ENCODE assay signal across 9 cellular contexts in genomic region chr7:25854608-25855497, GRCh38.
DNase-seq lines count a peak whose midpoint lies in the region; ATAC-seq, FAIRE-seq and TF ChIP-seq lines count a peak whose summit lies in the region.
"Had no signal": no experiment of that assay in that cellular context is flagged by ENCODE, and none has a peak within 500 bp of the region (broad histone marks: within the 10 kb centered on the region; RNA-seq: fewer than 3 reads in every experiment).

No MANE protein-coding gene starts in this region.

- H3K27me3 ChIP-seq in endothelial cell of umbilical vein (ENCODE audit: control insufficient read depth in 2 of 2, insufficient read depth in 2 of 2, low read length in 2 of 2): peaks cover 26 to 32% of the 10 kb centered on the region in 2 experiments

- no peaks in the 10 kb centered on the region for H3K36me3 Mint-ChIP-seq in nephron (ENCODE audit: low read depth)

- peak overlapping the region; percentile 8 for H2AFZ ChIP-seq in endothelial cell of umbilical vein (ENCODE audit: low read depth, low read length)

- H4K20me1 ChIP-seq in endothelial cell of umbilical vein (replicated peaks; ENCODE audit: control insufficient read depth, extremely low read depth, insufficient read depth, low read length): no peaks in the 10 kb centered on the region

- peaks cover 43% of the 10 kb centered on the region for H3K4me1 Mint-ChIP-seq in nephron

- no peaks in the 10 kb centered on the region for H3K9me1 ChIP-seq in endothelial cell of umbilical vein (replicated peaks; ENCODE audit: control insufficient read depth, extremely low read depth, insufficient read depth, low read length)

- H3K9me3 ChIP-seq in endothelial cell of umbilical vein (replicated peaks; ENCODE audit: control insufficient read depth, insufficient read depth, low read length): no peaks in the 10 kb centered on the region

- peak overlapping the region; percentile 84 for H3K4me2 ChIP-seq in endothelial cell of umbilical vein (ENCODE audit: insufficient read depth, low read length)

- in situ Hi-C loops in SK-MEL-5 (cut with HindIII; ENCODE audit: low pct_unique_long_range_greater_than_20kb, low sequenced_read_pairs): no loop called here

- dilution Hi-C loops in endothelial cell of umbilical vein (cut with MboI; ENCODE audit: extremely low pct_ligation_motif_present, low sequenced_read_pairs): no loop called here

- no peak for ATAC-seq in HG03045 (IDR thresholded peaks at IDR 0.05; ENCODE audit: unreplicated experiment)
- ATAC-seq in HG03520 (IDR thresholded peaks at IDR 0.05; ENCODE audit: unreplicated experiment): no peak
- ATAC-seq: T-cell had no signal

- no peaks in the 10 kb centered on the region for H3K79me2 ChIP-seq in endothelial cell of umbilical vein (ENCODE audit: control insufficient read depth, insufficient read depth, low read length)

- peak; percentile 47 to 75 for TF ChIP-seq CTCF in endothelial cell of umbilical vein (IDR thresholded peaks at IDR 0.05; ENCODE audit: extremely low read depth in 1 of 2, insufficient read depth in 1 of 2, low read depth in 1 of 2, low read length in 2 of 2)
- peak; percentile 84 to 88 (median 87) for TF ChIP-seq CTCF in nephron (IDR thresholded peaks at IDR 0.05; ENCODE audit: unreplicated experiment in 3 of 3)

- POLR2A ChIA-PET in endothelial cell of umbilical vein (lab: Charles Lee): interaction anchor here (0.8 kb wide), 1 partner anchor 515 kb away, joined by 3 read pairs; no protein-coding TSS in a partner anchor

- no peaks in the 10 kb centered on the region for H3K36me3 ChIP-seq in endothelial cell of umbilical vein (ENCODE audit: control insufficient read depth in 2 of 2, extremely low read depth in 1 of 2, insufficient read depth in 2 of 2, low read length in 2 of 2)

- H3K9ac ChIP-seq in endothelial cell of umbilical vein (replicated peaks; ENCODE audit: extremely low read depth, insufficient read depth, low read length): peak overlapping the region; percentile 67

- no TSS peak for BruUV-seq in endothelial cell of umbilical vein (replicated peaks; lab: Mats Ljungman, UMichigan)

- H3K27me3 Mint-ChIP-seq in nephron (ENCODE audit: low read depth): peaks cover 13% of the 10 kb centered on the region

- H3K27ac Mint-ChIP-seq in nephron: no peak overlapping the region

- peaks cover 20% of the 10 kb centered on the region for H3K4me1 ChIP-seq in endothelial cell of umbilical vein (ENCODE audit: control insufficient read depth, extremely low read depth, insufficient read depth, low read length)

- CTCF ChIA-PET in endothelial cell of umbilical vein (lab: Charles Lee): interaction anchor here (0.5 to 2.0 kb wide), 15 partner anchors 11 to 1272 kb away, joined by 3 to 13 read pairs (median 4); no protein-coding TSS in a partner anchor

- H3K4me3 Mint-ChIP-seq in nephron: peak overlapping the region; percentile 74 to 83 (median 82)
- H3K4me3 Mint-ChIP-seq: T-cell had no signal

- TF ChIP-seq POLR2A in endothelial cell of umbilical vein (IDR thresholded peaks at IDR 0.05; ENCODE audit: low read depth, low read length): peak; percentile 81

- H3K27ac ChIP-seq in endothelial cell of umbilical vein (ENCODE audit: insufficient read depth, low read depth, low read length): peak overlapping the region; percentile 36

- peak overlapping the region in 1 of 3 experiments; percentile 65 for H3K4me3 ChIP-seq in endothelial cell of umbilical vein (replicated peaks in 1 of 3; ENCODE audit: insufficient read depth in 1 of 3, low read depth in 1 of 3, low read length in 3 of 3)

- FAIRE-seq in GM19239 (lab: Jason Lieb, UNC) (peak; percentile 31), endothelial cell of umbilical vein (lab: Jason Lieb, UNC) (peak; percentile 95)

- intact Hi-C loops in endothelial cell of umbilical vein (cut with micrococcal nuclease): loop anchor here (1.0 to 5.0 kb wide), 3 partner anchors 133 to 1332 kb away; partner anchors contain the start of gene HOXA11

- H3K9me3 Mint-ChIP-seq in nephron: no peaks in the 10 kb centered on the region

- DNase-seq in CD1c-positive myeloid dendritic cell (ENCODE audit: extremely low spot score) (peak; percentile 77), GM19239 (ENCODE audit: insufficient read length, low spot score) (no peak), NCI-H1417 treated with DMSO at 0.1 percent for 48 hours (lab: John Stamatoyannopoulos, UW) (peak; percentile 99), SK-MEL-5 (ENCODE audit: low read depth, low spot score) (peak; percentile 70), endothelial cell of umbilical vein (ENCODE audit: low read depth, low spot score) (peak; percentile 99)

TF ChIP-seq in endothelial cell of umbilical vein, 7 proteins besides CTCF, POLR2A, EP300 and RAD21:
- TF ChIP-seq POLR2AphosphoS5 (IDR thresholded peaks at IDR 0.05; ENCODE audit: insufficient read depth, low read depth, low read length): peak; percentile 44
- TF ChIP-seq EZH2 (IDR thresholded peaks at IDR 0.05; ENCODE audit: borderline replicate concordance, low read depth, low read length, severe bottlenecking): no peak
- peak; percentile 68 for TF ChIP-seq MAX (IDR thresholded peaks at IDR 0.05; ENCODE audit: insufficient read depth, insufficient read length)
